In genomic region chr1:38004284-38005101, GRCh38 we compare ENCODE assay signal across 8 cellular contexts. TPM values are rescaled to one million over a fixed set of nuclear protein-coding genes. Genes with fewer than 3 reads are reported as not detected.
DNase-seq lines count a peak whose midpoint lies in the region; ATAC-seq and TF ChIP-seq lines count a peak whose summit lies in the region.

No MANE protein-coding gene starts in this region.

- no peaks in the 10 kb centered on the region for H3K36me3 ChIP-seq in CD8-positive, alpha-beta memory T cell (ENCODE audit: insufficient read depth, low read length)
- H3K36me3 ChIP-seq in liver (ENCODE audit: control insufficient read depth in 4 of 4, insufficient read depth in 3 of 4, low read depth in 1 of 4, low read length in 3 of 4) (no peaks in the 10 kb centered on the region), thyroid gland (no peaks in the 10 kb centered on the region)

- H3K27me3 ChIP-seq in CD8-positive, alpha-beta memory T cell (ENCODE audit: insufficient read depth, low read length, poor library complexity, severe bottlenecking): no peaks in the 10 kb centered on the region
- H3K27me3 ChIP-seq in liver (ENCODE audit: control insufficient read depth in 4 of 4, insufficient read depth in 4 of 4, low read length in 3 of 4) (no peaks in the 10 kb centered on the region), thyroid gland (no peaks in the 10 kb centered on the region)

- H3K9ac ChIP-seq in liver (ENCODE audit: low read depth in 1 of 2, low read length in 2 of 2): peak overlapping the region; percentile 10 to 82

- DNase-seq in CD8-positive, alpha-beta memory T cell: no peak
- no peak for DNase-seq in Jurkat, Clone E6-1 (ENCODE audit: low read depth, low spot score)
- DNase-seq in astrocyte of the cerebellum (ENCODE audit: low read depth) (no peak), thyroid gland (no peak), GOT3 (lab: John Stamatoyannopoulos, UW) (no peak), GM19238 (ENCODE audit: insufficient read length, low spot score) (no peak)

- H3K27me3 Mint-ChIP-seq in CD8-positive, alpha-beta memory T cell: peaks cover 0 to 11% of the 10 kb centered on the region in 2 donors

- in situ Hi-C loops in astrocyte of the cerebellum (cut with HindIII; ENCODE audit: low sequenced_read_pairs): no loop called here

- peaks cover 33 to 48% (median 44%) of the 10 kb centered on the region in 3 donors for H3K4me1 Mint-ChIP-seq in CD8-positive, alpha-beta memory T cell

- TF ChIP-seq CTCF in astrocyte of the cerebellum (IDR thresholded peaks at IDR 0.05; ENCODE audit: low read depth, low read length, missing control alignments) (no peak), liver (IDR thresholded peaks at IDR 0.05; ENCODE audit: low read depth, low read length, missing input control) (no peak), thyroid gland (IDR thresholded peaks at IDR 0.05) (no peak)

- peaks cover 26% of the 10 kb centered on the region for H3K4me1 ChIP-seq in CD8-positive, alpha-beta memory T cell (ENCODE audit: insufficient read depth, low read length)
- H3K4me1 ChIP-seq in liver (ENCODE audit: control insufficient read depth in 4 of 4, insufficient read depth in 4 of 4, low read length in 3 of 4) (peaks cover 0 to 19% (median 6%) of the 10 kb centered on the region in 4 donors), thyroid gland (peaks cover 11 to 34% of the 10 kb centered on the region in 2 donors)

- POLR2A ChIA-PET in CD8-positive, alpha-beta memory T cell (lab: Charles Lee): no interaction called here

- intact Hi-C loops in thyroid gland (cut with DNase I): loop anchor here (10.0 kb wide), 1 partner anchor 70 kb away; no protein-coding TSS in a partner anchor

- CTCF ChIA-PET in CD8-positive, alpha-beta memory T cell (lab: Charles Lee): interaction anchor here (0.8 to 2.5 kb wide), 3 partner anchors 13 to 14 kb away, joined by 3 to 7 read pairs (median 3); no protein-coding TSS in a partner anchor

- H3K27ac ChIP-seq in CD8-positive, alpha-beta memory T cell (ENCODE audit: low read depth, low read length): peak overlapping the region; percentile 75
- H3K27ac ChIP-seq in liver (ENCODE audit: low read depth in 1 of 2, low read length in 2 of 2): peak overlapping the region; percentile 56 to 62
- H3K27ac ChIP-seq in thyroid gland: peak overlapping the region in 2 of 3 donors; percentile 60 to 70

- H3K4me3 ChIP-seq in CD8-positive, alpha-beta memory T cell (ENCODE audit: low read length): peak overlapping the region; percentile 61
- H3K4me3 ChIP-seq in Jurkat, Clone E6-1 (ENCODE audit: low read length): peak overlapping the region; percentile 63
- H3K4me3 ChIP-seq in astrocyte of the cerebellum (ENCODE audit: low read depth, low read length) (peak overlapping the region; percentile 88), liver (ENCODE audit: low read depth in 1 of 3, low read length in 3 of 3) (peak overlapping the region; percentile 27 to 79 (median 55)), thyroid gland (replicated peaks in 1 of 3) (peak overlapping the region in 2 of 3 donors; percentile 25 to 78)

- H3K27ac Mint-ChIP-seq in CD8-positive, alpha-beta memory T cell: peak overlapping the region; percentile 36 to 96 (median 85)

- peak overlapping the region; percentile 72 to 93 (median 86) for H3K4me3 Mint-ChIP-seq in CD8-positive, alpha-beta memory T cell

- no peaks in the 10 kb centered on the region for H3K36me3 Mint-ChIP-seq in CD8-positive, alpha-beta memory T cell

- no peak for ATAC-seq in GM19351 (IDR thresholded peaks at IDR 0.05; ENCODE audit: unreplicated experiment)

- H3K9me3 ChIP-seq in CD8-positive, alpha-beta memory T cell (ENCODE audit: low read length): no peaks in the 10 kb centered on the region
- H3K9me3 ChIP-seq in liver (ENCODE audit: control insufficient read depth in 4 of 4, low read length in 3 of 4): no peaks in the 10 kb centered on the region
- H3K9me3 ChIP-seq in thyroid gland: no peaks in the 10 kb centered on the region

- TF ChIP-seq POLR2A in thyroid gland (IDR thresholded peaks at IDR 0.05): no peak

- H3K9me3 Mint-ChIP-seq in CD8-positive, alpha-beta memory T cell: no peaks in the 10 kb centered on the region

- TF ChIP-seq RAD21 in liver (IDR thresholded peaks at IDR 0.05): no peak

- WGBS in liver: 35% methylated on average over 26 of the region's 26 CpGs
- WGBS in thyroid gland, 2 donors: 20 to 24% methylated on average over 26 of the region's 26 CpGs

TF ChIP-seq in liver, 16 proteins besides CTCF, POLR2A, EP300 and RAD21:
- TF ChIP-seq YY1 (IDR thresholded peaks at IDR 0.05) (no peak), RXRA (IDR thresholded peaks at IDR 0.05) (no peak), MAX (IDR thresholded peaks at IDR 0.05) (no peak), FOXA2 (IDR thresholded peaks at IDR 0.05) (no peak), GABPA (IDR thresholded peaks at IDR 0.05 in 1 of 2, conservative IDR thresholded peaks at IDR 0.05 in 1 of 2) (no peak)

RNA-seq across cellular contexts. Expression of gene FHL3, which starts 0.8 kb away (rescaled TPM):
- total RNA-seq in CD8-positive, alpha-beta memory T cell: 10 to 100 TPM; 15.4 to 17.5 TPM
- polyA plus RNA-seq in CD8-positive, alpha-beta memory T cell: 19.7 TPM
- 12.6 TPM for polyA plus RNA-seq in Jurkat, Clone E6-1 (2012; ENCODE audit: insufficient read depth, insufficient read length)
- 1 to 10 TPM; 2.7 to 4.2 TPM for total RNA-seq in liver
- 1 to 10 TPM; 1.7 to 2.9 TPM for polyA plus RNA-seq in liver
- total RNA-seq in thyroid gland: 10 to 100 TPM in 2 of 4 donors, 1 to 10 TPM in 2; 7.5 to 13.8 (median 10.4) TPM

RNA-seq across cellular contexts. Expression of gene UTP11, which starts 8.0 kb away (rescaled TPM):
- 10 to 100 TPM; 73.5 to 73.6 TPM for total RNA-seq in CD8-positive, alpha-beta memory T cell
- polyA plus RNA-seq in CD8-positive, alpha-beta memory T cell: 22.4 TPM
- polyA plus RNA-seq in Jurkat, Clone E6-1 (2012; ENCODE audit: insufficient read depth, insufficient read length): 112 TPM
- total RNA-seq in liver (10 to 100 TPM; 11.0 to 17.8 TPM), thyroid gland (10 to 100 TPM; 36.1 to 43.9 (median 39.4) TPM)
- 10 to 100 TPM; 11.0 to 12.6 TPM for polyA plus RNA-seq in liver

RNA-seq across cellular contexts. Expression of gene SF3A3, which starts 14.7 kb away (rescaled TPM):
- total RNA-seq in CD8-positive, alpha-beta memory T cell: 100 to 1,000 TPM; 116 to 129 TPM
- 94.6 TPM for polyA plus RNA-seq in CD8-positive, alpha-beta memory T cell
- 255 TPM for polyA plus RNA-seq in Jurkat, Clone E6-1 (2012; ENCODE audit: insufficient read depth, insufficient read length)
- total RNA-seq in liver (10 to 100 TPM; 30.2 to 39.6 TPM), thyroid gland (10 to 100 TPM; 42.1 to 77.0 (median 46.6) TPM)
- 10 to 100 TPM; 16.6 to 21.2 TPM for polyA plus RNA-seq in liver

RNA-seq across cellular contexts. Expression of gene POU3F1, which starts 42.1 kb away (rescaled TPM):
- under 1 TPM; 0.44 to 0.57 TPM for total RNA-seq in CD8-positive, alpha-beta memory T cell
- 0.09 TPM for polyA plus RNA-seq in CD8-positive, alpha-beta memory T cell
- polyA plus RNA-seq in Jurkat, Clone E6-1 (2012; ENCODE audit: insufficient read depth, insufficient read length): not detected
- not detected for total RNA-seq in liver
- not detected for polyA plus RNA-seq in liver
- total RNA-seq in thyroid gland: not detected

RNA-seq across cellular contexts. Expression of gene INPP5B, which starts 57.6 kb away (rescaled TPM):
- total RNA-seq in CD8-positive, alpha-beta memory T cell: 10 to 100 TPM; 24.1 to 25.1 TPM
- 22.9 TPM for polyA plus RNA-seq in CD8-positive, alpha-beta memory T cell
- polyA plus RNA-seq in Jurkat, Clone E6-1 (2012; ENCODE audit: insufficient read depth, insufficient read length): 19.2 TPM
- 10 to 100 TPM; 21.3 to 30.9 TPM for total RNA-seq in liver
- 1 to 10 TPM; 5.0 to 5.9 TPM for polyA plus RNA-seq in liver
- 10 to 100 TPM; 24.7 to 42.5 (median 30.8) TPM for total RNA-seq in thyroid gland
